Comparison of ENCODE assay signal across 9 cellular contexts in the genomic region with DNA sequence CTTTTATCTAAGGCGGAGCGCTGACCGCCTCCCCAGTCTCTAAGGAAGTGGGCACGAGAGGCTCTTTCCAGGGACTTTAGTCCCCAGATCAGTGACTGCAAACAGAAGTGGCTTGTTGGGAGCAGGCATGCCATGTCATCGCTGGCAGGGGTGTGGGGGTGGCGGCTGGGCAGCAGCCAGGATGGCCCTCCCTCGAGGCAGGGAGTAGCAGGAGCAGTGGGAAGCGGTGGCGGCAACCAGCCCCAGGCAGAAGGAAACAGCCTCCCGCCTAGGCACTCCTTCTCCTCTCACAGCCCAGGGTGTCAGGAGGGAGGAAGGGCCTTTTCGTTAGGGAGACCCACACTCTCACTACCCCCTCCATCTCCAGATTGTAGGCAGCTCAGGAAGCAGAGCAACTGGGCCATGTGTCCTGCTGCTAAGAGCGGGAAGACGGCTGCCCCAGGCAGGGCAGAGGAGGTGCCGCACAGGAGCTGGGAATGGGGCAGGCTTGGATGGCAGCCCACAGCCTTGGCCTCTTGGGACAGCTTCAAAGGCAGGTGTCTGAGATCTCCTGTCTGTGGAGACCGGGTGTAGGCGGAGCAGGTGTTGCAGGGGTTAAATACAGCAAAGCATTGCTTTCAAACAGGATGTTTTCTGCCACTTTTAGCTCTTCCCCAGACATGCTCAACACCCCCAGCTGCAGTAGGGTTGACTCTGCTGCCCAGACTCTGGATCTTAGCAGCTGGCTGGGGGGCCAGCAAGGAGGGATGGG. TPM values are rescaled to one million over a fixed set of nuclear protein-coding genes. Genes with fewer than 3 reads are reported as not detected.
DNase-seq lines count a peak whose midpoint lies in the region; ATAC-seq, FAIRE-seq and TF ChIP-seq lines count a peak whose summit lies in the region.
"Had no signal": no experiment of that assay in that cellular context is flagged by ENCODE, and none has a peak within 500 bp of the region (broad histone marks: within the 10 kb centered on the region; RNA-seq: fewer than 3 reads in every experiment).

No MANE protein-coding gene starts in this region.

- no peak overlapping the region for H3K9ac ChIP-seq in HepG2 (ENCODE audit: insufficient read depth, low read depth, low read length)

- CTCF ChIA-PET in HepG2 (lab: Yijun Ruan, JAX; ENCODE audit: low intra/inter-chr PET ratio, low total read pairs), result no interaction called here

- H2AFZ ChIP-seq in HepG2 (ENCODE audit: low read length), result no peak overlapping the region

- no peaks in the 10 kb centered on the region for H3K79me2 ChIP-seq in HepG2 (ENCODE audit: insufficient read depth, low read length)

- no peaks in the 10 kb centered on the region for H3K9me3 ChIP-seq in HepG2 (ENCODE audit: low read length)
- H3K9me3 ChIP-seq in MG63, result no peaks in the 10 kb centered on the region
- no peaks in the 10 kb centered on the region for H3K9me3 ChIP-seq in gastroesophageal sphincter

- BruUV-seq in HepG2 (replicated peaks; lab: Mats Ljungman, UMichigan), result no TSS peak

- no peak for TF ChIP-seq CTCF in HepG2 (CRISPR knock-in tag; IDR thresholded peaks at IDR 0.05)
- TF ChIP-seq CTCF in gastroesophageal sphincter (IDR thresholded peaks at IDR 0.05), result no peak

- ATAC-seq in GM19395 (IDR thresholded peaks at IDR 0.05; ENCODE audit: unreplicated experiment), result peak; percentile 83
- ATAC-seq in HG03196 (IDR thresholded peaks at IDR 0.05; ENCODE audit: unreplicated experiment), result peak; percentile 71
- peak; percentile 64 for ATAC-seq in HepG2
- no peak for ATAC-seq in gastroesophageal sphincter

- no peak for FAIRE-seq in HepG2 (lab: Jason Lieb, UNC)

- H3K27ac ChIP-seq in HepG2 (ENCODE audit: extremely low read length, insufficient read depth, low read length), result no peak overlapping the region
- no peak overlapping the region for H3K27ac ChIP-seq in caudate nucleus (ENCODE audit: low read depth, low read length)
- no peak overlapping the region for H3K27ac ChIP-seq in gastroesophageal sphincter

- no peak for TF ChIP-seq RAD21 in HepG2 (CRISPR knock-in tag; IDR thresholded peaks at IDR 0.05)

- H3K27me3 ChIP-seq in HepG2 (ENCODE audit: control insufficient read depth in 1 of 2, insufficient read depth in 2 of 2, low read length in 2 of 2), result peaks cover 0 to 19% of the 10 kb centered on the region in 2 experiments; a peak in 2 of 5 replicates
- no peaks in the 10 kb centered on the region for H3K27me3 ChIP-seq in MG63
- no peaks in the 10 kb centered on the region for H3K27me3 ChIP-seq in gastroesophageal sphincter

- H3K36me3 ChIP-seq in HepG2 (replicated peaks in 1 of 2; ENCODE audit: control insufficient read depth in 1 of 2, insufficient read depth in 2 of 2, low read length in 2 of 2) (no peaks in the 10 kb centered on the region), MG63 (peaks cover 15% of the 10 kb centered on the region), gastroesophageal sphincter (no peaks in the 10 kb centered on the region)

- POLR2A ChIA-PET in HepG2 (lab: Yijun Ruan, JAX), result no interaction called here

- H3K4me3 ChIP-seq in HepG2 (replicated peaks in 1 of 3; ENCODE audit: insufficient read depth in 1 of 3, low read depth in 2 of 3, low read length in 3 of 3) (peak overlapping the region in 1 of 3 experiments; percentile 34; a peak in 1 of 6 replicates), MG63 (no peak overlapping the region), gastroesophageal sphincter (no peak overlapping the region)

- intact Hi-C loops in HepG2 (cut with micrococcal nuclease; ENCODE audit: unreplicated experiment), result no loop called here

- WGBS in HepG2 (ENCODE audit: low lambda C conversion rate), result 56% methylated on average over 3 of the region's 16 CpGs
- WGBS in gastroesophageal sphincter (ENCODE audit: low coverage in 1 of 2), 2 donors, result 55 to 69% methylated on average over 2 to 4 of the region's 16 CpGs

- TF ChIP-seq EP300 in HepG2 (IDR thresholded peaks at IDR 0.05; ENCODE audit: low read depth in 2 of 2, low read length in 2 of 2) (no peak), HepG2 (CRISPR knock-in tag; IDR thresholded peaks at IDR 0.05; ENCODE audit: borderline replicate concordance) (no peak), gastroesophageal sphincter (IDR thresholded peaks at IDR 0.05) (no peak)

- no peaks in the 10 kb centered on the region for H4K20me1 ChIP-seq in HepG2 (ENCODE audit: insufficient read depth, low read length)

- TF ChIP-seq POLR2A in HepG2 (IDR thresholded peaks at IDR 0.05; ENCODE audit: insufficient read depth in 1 of 2, low read depth in 2 of 2, low read length in 2 of 2), result no peak
- no peak for TF ChIP-seq POLR2A in gastroesophageal sphincter (IDR thresholded peaks at IDR 0.05)

- in situ Hi-C loops in HepG2 (cut with HindIII; ENCODE audit: extremely low pct_ligation_motif_present, low pct_unique_long_range_greater_than_20kb), result no loop called here

- DNase-seq in DMS153 (lab: John Stamatoyannopoulos, UW) (peak; percentile 46), HepG2 (ENCODE audit: low spot score) (no peak), caudate nucleus (lab: John Stamatoyannopoulos, UW) (no peak), MG63 (no peak)
- DNase-seq in activated CD4-positive, alpha-beta T cell treated with anti-CD3 and anti-CD28 coated beads for 4 hours, result peak; percentile 20 to 25

- H3K4me2 ChIP-seq in HepG2 (ENCODE audit: low read depth, low read length), result peak overlapping the region; percentile 32

- H3K4me1 ChIP-seq in HepG2 (ENCODE audit: insufficient read depth, low read length), result peaks cover 34% of the 10 kb centered on the region
- H3K4me1 ChIP-seq in gastroesophageal sphincter, result no peaks in the 10 kb centered on the region

TF ChIP-seq in HepG2, 621 proteins besides CTCF, POLR2A, EP300 and RAD21:
- TF ChIP-seq, protein P1, sequence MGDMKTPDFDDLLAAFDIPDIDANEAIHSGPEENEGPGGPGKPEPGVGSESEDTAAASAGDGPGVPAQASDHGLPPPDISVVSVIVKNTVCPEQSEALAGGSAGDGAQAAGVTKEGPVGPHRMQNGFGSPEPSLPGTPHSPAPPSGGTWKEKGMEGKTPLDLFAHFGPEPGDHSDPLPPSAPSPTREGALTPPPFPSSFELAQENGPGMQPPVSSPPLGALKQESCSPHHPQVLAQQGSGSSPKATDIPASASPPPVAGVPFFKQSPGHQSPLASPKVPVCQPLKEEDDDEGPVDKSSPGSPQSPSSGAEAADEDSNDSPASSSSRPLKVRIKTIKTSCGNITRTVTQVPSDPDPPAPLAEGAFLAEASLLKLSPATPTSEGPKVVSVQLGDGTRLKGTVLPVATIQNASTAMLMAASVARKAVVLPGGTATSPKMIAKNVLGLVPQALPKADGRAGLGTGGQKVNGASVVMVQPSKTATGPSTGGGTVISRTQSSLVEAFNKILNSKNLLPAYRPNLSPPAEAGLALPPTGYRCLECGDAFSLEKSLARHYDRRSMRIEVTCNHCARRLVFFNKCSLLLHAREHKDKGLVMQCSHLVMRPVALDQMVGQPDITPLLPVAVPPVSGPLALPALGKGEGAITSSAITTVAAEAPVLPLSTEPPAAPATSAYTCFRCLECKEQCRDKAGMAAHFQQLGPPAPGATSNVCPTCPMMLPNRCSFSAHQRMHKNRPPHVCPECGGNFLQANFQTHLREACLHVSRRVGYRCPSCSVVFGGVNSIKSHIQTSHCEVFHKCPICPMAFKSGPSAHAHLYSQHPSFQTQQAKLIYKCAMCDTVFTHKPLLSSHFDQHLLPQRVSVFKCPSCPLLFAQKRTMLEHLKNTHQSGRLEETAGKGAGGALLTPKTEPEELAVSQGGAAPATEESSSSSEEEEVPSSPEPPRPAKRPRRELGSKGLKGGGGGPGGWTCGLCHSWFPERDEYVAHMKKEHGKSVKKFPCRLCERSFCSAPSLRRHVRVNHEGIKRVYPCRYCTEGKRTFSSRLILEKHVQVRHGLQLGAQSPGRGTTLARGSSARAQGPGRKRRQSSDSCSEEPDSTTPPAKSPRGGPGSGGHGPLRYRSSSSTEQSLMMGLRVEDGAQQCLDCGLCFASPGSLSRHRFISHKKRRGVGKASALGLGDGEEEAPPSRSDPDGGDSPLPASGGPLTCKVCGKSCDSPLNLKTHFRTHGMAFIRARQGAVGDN (CRISPR knock-in tag; IDR thresholded peaks at IDR 0.05), result peak; percentile 31
- no peak for TF ChIP-seq MYNN (CRISPR knock-in tag; IDR thresholded peaks at IDR 0.05; ENCODE audit: low read depth)
- TF ChIP-seq ZNF652 (CRISPR knock-in tag; IDR thresholded peaks at IDR 0.05; ENCODE audit: borderline replicate concordance, low read depth), result peak; percentile 65; the same call in 1 of the 2 replicates
- TF ChIP-seq, protein P2, sequence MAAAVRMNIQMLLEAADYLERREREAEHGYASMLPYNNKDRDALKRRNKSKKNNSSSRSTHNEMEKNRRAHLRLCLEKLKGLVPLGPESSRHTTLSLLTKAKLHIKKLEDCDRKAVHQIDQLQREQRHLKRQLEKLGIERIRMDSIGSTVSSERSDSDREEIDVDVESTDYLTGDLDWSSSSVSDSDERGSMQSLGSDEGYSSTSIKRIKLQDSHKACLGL (CRISPR knock-in tag; IDR thresholded peaks at IDR 0.05), result 0 out of 2 replicates have a peak, but pooled peaks have one; percentile 30

RNA-seq across cellular contexts. Expression of a gene that starts 21.8 kb away (rescaled TPM):
- total RNA-seq in HepG2 (2016; rRNA removed; fragmentation: Illumina TruSeq; extraction: Trizol) (0.21 and 0.33 TPM in 2 replicates), gastroesophageal sphincter (1 to 10 TPM; 1.2 to 5.5 (median 1.6) TPM)
- total RNA-seq in HepG2 (2016; cell fraction: cytosol; rRNA removed; fragmentation: Illumina TruSeq; extraction: Trizol; ENCODE audit: low read depth), result 0.09 TPM in 1 of 2 replicates, not detected in the other
- 0.40 and 0.52 TPM in 2 replicates for total RNA-seq in HepG2 (2016; cell fraction: insoluble cytoplasmic fraction; rRNA removed; fragmentation: Illumina TruSeq; extraction: Trizol)
- total RNA-seq in HepG2 (2016; cell fraction: membrane; rRNA removed; fragmentation: Illumina TruSeq; extraction: Trizol), result 0.14 and 0.22 TPM in 2 replicates
- 0.16 and 0.25 TPM in 2 replicates for total RNA-seq in HepG2 (2016; cell fraction: nucleus; rRNA removed; fragmentation: Illumina TruSeq; extraction: Trizol)
- 0.08 and 0.13 TPM in 2 replicates for polyA plus RNA-seq in HepG2 (2011; rRNA removed)
- polyA plus RNA-seq in HepG2 (2011; cell fraction: cytosol; rRNA removed), result 0.04 and 0.09 TPM in 2 replicates
- polyA plus RNA-seq in HepG2 (2011; cell fraction: nucleus; rRNA removed), result 0.10 and 0.21 TPM in 2 replicates
- polyA plus RNA-seq in HepG2 (2012), result 0.08 and 0.35 TPM in 2 replicates
- not detected in 2 replicates for polyA plus RNA-seq in HepG2 (2016; cell fraction: cytosol; fragmentation: Illumina TruSeq; extraction: Trizol; ENCODE audit: low read depth)
- 0.24 and 0.36 TPM in 2 replicates for polyA plus RNA-seq in HepG2 (2016; cell fraction: insoluble cytoplasmic fraction; fragmentation: Illumina TruSeq; extraction: Trizol; ENCODE audit: low read depth)
- polyA plus RNA-seq in HepG2 (2016; cell fraction: membrane; fragmentation: Illumina TruSeq; extraction: Trizol; ENCODE audit: low read depth), result 0.03 and 0.12 TPM in 2 replicates
- 0.48 and 0.64 TPM in 2 replicates for polyA plus RNA-seq in HepG2 (2016; cell fraction: nucleus; fragmentation: Illumina TruSeq; extraction: Trizol; ENCODE audit: insufficient read depth, low read depth)
- polyA minus RNA-seq in HepG2 (2011; rRNA and poly(A)+ RNA removed; ENCODE audit: low replicate concordance), result 0.16 and 12.3 TPM in 2 replicates
- polyA minus RNA-seq in HepG2 (2011; cell fraction: cytosol; rRNA and poly(A)+ RNA removed), result not detected in 2 replicates
- polyA minus RNA-seq in HepG2 (2011; cell fraction: nucleus; rRNA and poly(A)+ RNA removed), result 0.13 and 0.25 TPM in 2 replicates
- total RNA-seq in MG63 (2014; rRNA removed; shearing (Covaris generic); ENCODE audit: low replicate concordance), result 14.7 and 15.9 TPM in 2 replicates
- total RNA-seq: neural crest cell had no signal

Comparison
In these comparisons a context has a peak if more than half of its experiments do, and no peak if none do; other contexts are left out.
1. DNase-seq: peak in DMS153 (single experiment) and activated CD4-positive, alpha-beta T cell treated with anti-CD3 and anti-CD28 coated beads for 4 hours (2 of 2); none in HepG2 (single experiment), caudate nucleus (0 of 61) and MG63 (single experiment).